In the genomic region with DNA sequence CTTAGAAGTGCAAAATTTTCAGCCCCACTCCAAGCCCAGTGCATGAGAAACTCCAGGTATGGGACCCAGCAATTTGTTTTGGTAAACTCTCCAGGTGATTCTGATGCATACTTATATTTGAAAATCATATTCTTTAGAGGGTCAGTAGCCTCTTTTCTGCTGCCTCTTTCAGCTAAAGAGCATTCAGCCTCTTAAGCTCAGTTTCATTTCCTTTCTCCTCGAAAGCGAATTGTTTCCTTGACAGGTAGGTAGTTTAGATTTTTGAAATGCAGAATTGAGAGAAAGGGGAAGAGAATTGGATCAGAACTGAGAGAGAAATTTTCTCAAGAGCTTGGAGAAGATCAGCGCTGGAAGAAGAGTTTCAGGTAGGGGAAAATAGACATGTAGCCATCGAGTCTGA, we compare ENCODE assay signal across 11 cellular contexts.
A peak's percentile ranks its signal among the peaks of the same experiment; 100 is the strongest.
DNase-seq lines count a peak whose midpoint lies in the region; ATAC-seq and TF ChIP-seq lines count a peak whose summit lies in the region.
"Had no signal": no experiment of that assay in that cellular context is flagged by ENCODE, and none has a peak within 500 bp of the region (broad histone marks: within the 10 kb centered on the region; RNA-seq: fewer than 3 reads in every experiment).

No MANE protein-coding gene starts in this region.

- H3K27me3 ChIP-seq in DOHH2 (ENCODE audit: control insufficient read depth, low read length) (no peaks in the 10 kb centered on the region), MM.1S (replicated peaks; ENCODE audit: insufficient read depth, low read length) (no peaks in the 10 kb centered on the region)
- H3K27me3 ChIP-seq: upper lobe of right lung had no signal

- H3K4me1 Mint-ChIP-seq in stimulated activated naive CD8-positive, alpha-beta T cell treated with anti-CD3 and anti-CD28 coated beads, Interleukin-15, amount 100 ng/mL, for 72 hours = no peaks in the 10 kb centered on the region
- H3K4me1 Mint-ChIP-seq: activated CD4-positive, alpha-beta T cell treated with anti-CD3 and anti-CD28 coated beads, Interleukin-2, amount 10 ng/mL, durations not matched to agents 24 days and 14 days had no signal

- H3F3A ChIP-seq in DOHH2 (ENCODE audit: control insufficient read depth, insufficient read depth) (no peaks in the 10 kb centered on the region), MM.1S (ENCODE audit: insufficient read depth, low read length) (no peaks in the 10 kb centered on the region)

- DNase-seq in MM.1S (no peak), sciatic nerve (ENCODE audit: low spot score) (no peak), GM19238 (ENCODE audit: insufficient read length, low spot score) (no peak)
- no peak for DNase-seq in stimulated activated naive CD8-positive, alpha-beta T cell treated with anti-CD3 and anti-CD28 coated beads, Interleukin-15, amount 100 ng/mL, for 72 hours
- DNase-seq: activated CD4-positive, alpha-beta T cell treated with anti-CD3 and anti-CD28 coated beads, Interleukin-2, amount 10 ng/mL, durations not matched to agents 24 days and 14 days; NCI-H2171 treated with DMSO at 0.1 percent for 48 hours; upper lobe of right lung had no signal

- peaks cover 4 to 12% of the 10 kb centered on the region in 2 donors for H3K9me3 Mint-ChIP-seq in stimulated activated naive CD8-positive, alpha-beta T cell treated with anti-CD3 and anti-CD28 coated beads, Interleukin-15, amount 100 ng/mL, for 72 hours

- H4K20me1 ChIP-seq in DOHH2 (ENCODE audit: control insufficient read depth, insufficient read depth, low read depth, low read length) = no peaks in the 10 kb centered on the region
- H4K20me1 ChIP-seq in MM.1S (ENCODE audit: insufficient read depth, low read length) = no peaks in the 10 kb centered on the region

- ATAC-seq in GM19324 (IDR thresholded peaks at IDR 0.05; ENCODE audit: low FRiP score, unreplicated experiment) (peak; percentile 60), HG02571 (IDR thresholded peaks at IDR 0.05; ENCODE audit: unreplicated experiment) (peak; percentile 24), HG03175 (IDR thresholded peaks at IDR 0.05; ENCODE audit: unreplicated experiment) (peak; percentile 40), sciatic nerve (no peak)
- no peak for ATAC-seq in stimulated activated naive CD8-positive, alpha-beta T cell treated with anti-CD3 and anti-CD28 coated beads, Interleukin-15, amount 100 ng/mL, for 72 hours
- ATAC-seq: upper lobe of right lung had no signal

- H3K4me1 ChIP-seq in DOHH2 (ENCODE audit: control insufficient read depth, low read length) (peaks cover 9% of the 10 kb centered on the region), MM.1S (ENCODE audit: low read length) (no peaks in the 10 kb centered on the region)
- H3K4me1 ChIP-seq: upper lobe of right lung had no signal

- no peak for TF ChIP-seq CTCF in DOHH2 (IDR thresholded peaks at IDR 0.05; ENCODE audit: low read depth, low read length, poor library complexity, severe bottlenecking)
- no peak for TF ChIP-seq CTCF in MM.1S (IDR thresholded peaks at IDR 0.05; ENCODE audit: low read length)

- intact Hi-C loops in sciatic nerve (cut with DNase I) = no loop called here

- no peaks in the 10 kb centered on the region for H3K9me2 ChIP-seq in DOHH2 (replicated peaks; ENCODE audit: control insufficient read depth, low read length)
- H3K9me2 ChIP-seq in MM.1S (replicated peaks; ENCODE audit: insufficient read depth, low read length) = no peaks in the 10 kb centered on the region

- H3K9ac ChIP-seq in MM.1S (ENCODE audit: low read length) = no peak overlapping the region

- H3K36me3 ChIP-seq in DOHH2 (ENCODE audit: control insufficient read depth, low read length) = no peaks in the 10 kb centered on the region
- no peaks in the 10 kb centered on the region for H3K36me3 ChIP-seq in MM.1S (replicated peaks; ENCODE audit: insufficient read depth, low read length)
- H3K36me3 ChIP-seq: upper lobe of right lung had no signal

- no peak overlapping the region for H3K27ac ChIP-seq in DOHH2 (ENCODE audit: low read depth, low read length)
- no peak overlapping the region for H3K27ac ChIP-seq in MM.1S (ENCODE audit: low read length)
- H3K27ac ChIP-seq: upper lobe of right lung had no signal

- H3K9me3 ChIP-seq in DOHH2 (ENCODE audit: control insufficient read depth, insufficient read depth, low read length) = no peaks in the 10 kb centered on the region
- H3K9me3 ChIP-seq in MM.1S (replicated peaks; ENCODE audit: insufficient read depth, low read length) = no peaks in the 10 kb centered on the region
- H3K9me3 ChIP-seq: upper lobe of right lung had no signal

- H3K4me3 Mint-ChIP-seq in stimulated activated naive CD8-positive, alpha-beta T cell treated with anti-CD3 and anti-CD28 coated beads, Interleukin-15, amount 100 ng/mL, for 72 hours = no peak overlapping the region
- H3K4me3 Mint-ChIP-seq: activated CD4-positive, alpha-beta T cell treated with anti-CD3 and anti-CD28 coated beads, Interleukin-2, amount 10 ng/mL, durations not matched to agents 24 days and 14 days had no signal

- no peaks in the 10 kb centered on the region for H3K27me3 Mint-ChIP-seq in stimulated activated naive CD8-positive, alpha-beta T cell treated with anti-CD3 and anti-CD28 coated beads, Interleukin-15, amount 100 ng/mL, for 72 hours
- H3K27me3 Mint-ChIP-seq: activated CD4-positive, alpha-beta T cell treated with anti-CD3 and anti-CD28 coated beads, Interleukin-2, amount 10 ng/mL, durations not matched to agents 24 days and 14 days had no signal

- H2AFZ ChIP-seq in MM.1S (ENCODE audit: low read length) = no peak overlapping the region

- H3K27ac Mint-ChIP-seq in stimulated activated naive CD8-positive, alpha-beta T cell treated with anti-CD3 and anti-CD28 coated beads, Interleukin-15, amount 100 ng/mL, for 72 hours = no peak overlapping the region
- H3K27ac Mint-ChIP-seq: activated CD4-positive, alpha-beta T cell treated with anti-CD3 and anti-CD28 coated beads, Interleukin-2, amount 10 ng/mL, durations not matched to agents 24 days and 14 days had no signal

- H3K79me2 ChIP-seq in DOHH2 (ENCODE audit: control insufficient read depth, low read length) (no peaks in the 10 kb centered on the region), MM.1S (ENCODE audit: low read length) (no peaks in the 10 kb centered on the region)

- no peak overlapping the region for H3K4me3 ChIP-seq in DOHH2 (ENCODE audit: low read length)
- no peak overlapping the region for H3K4me3 ChIP-seq in MM.1S (ENCODE audit: low read length)
- H3K4me3 ChIP-seq: upper lobe of right lung had no signal

- H3K4me2 ChIP-seq in DOHH2 (ENCODE audit: low read length) (peak overlapping the region; percentile 31), MM.1S (ENCODE audit: low read depth, low read length) (no peak overlapping the region)

Comparison
In these comparisons a context has a peak if more than half of its experiments do, and no peak if none do; other contexts are left out.
1. ATAC-seq: peak in GM19324 (single experiment), HG02571 (single experiment) and HG03175 (single experiment); none in sciatic nerve (single experiment) and stimulated activated naive CD8-positive, alpha-beta T cell treated with anti-CD3 and anti-CD28 coated beads, Interleukin-15, amount 100 ng/mL, for 72 hours (single experiment).